13 cellular contexts compared by ENCODE assay signal in genomic region chr11:105202844-105203548, GRCh38.
DNase-seq lines count a peak whose midpoint lies in the region; ATAC-seq lines count a peak whose summit lies in the region.
"Had no signal": no experiment of that assay in that cellular context is flagged by ENCODE, and none has a peak within 500 bp of the region (broad histone marks: within the 10 kb centered on the region; RNA-seq: fewer than 3 reads in every experiment).

No MANE protein-coding gene starts in this region.

- H3K9me3 Mint-ChIP-seq in activated CD8-positive, alpha-beta T cell treated with anti-CD3 and anti-CD28 coated beads, Interleukin-2, amount 10 ng/mL, durations not matched to agents 7 days and 5 days (ENCODE audit: insufficient read depth), result no peaks in the 10 kb centered on the region

- H3K27me3 Mint-ChIP-seq in activated CD8-positive, alpha-beta T cell treated with anti-CD3 and anti-CD28 coated beads, Interleukin-2, amount 10 ng/mL, durations not matched to agents 7 days and 5 days (ENCODE audit: low read depth), result no peaks in the 10 kb centered on the region

- H3K27ac Mint-ChIP-seq in activated CD8-positive, alpha-beta T cell treated with anti-CD3 and anti-CD28 coated beads, Interleukin-2, amount 10 ng/mL, durations not matched to agents 7 days and 5 days, result no peak overlapping the region

- peak; percentile 41 for DNase-seq in A172 (ENCODE audit: low spot score)
- DNase-seq in KG1 (lab: John Stamatoyannopoulos, UW), result peak; percentile 30
- DNase-seq in activated CD8-positive, alpha-beta T cell treated with anti-CD3 and anti-CD28 coated beads, Interleukin-2, amount 10 ng/mL, durations not matched to agents 7 days and 5 days, result peak; percentile 34
- DNase-seq in kidney glomerular epithelial cell (lab: John Stamatoyannopoulos, UW), result peak; percentile 46
- no peak for DNase-seq in NCI-H1694 (lab: John Stamatoyannopoulos, UW)
- DNase-seq: DMS79 treated with DMSO at 0.1 percent for 48 hours, GM23248, NCI-H1092 treated with DMSO at 0.1 percent for 48 hours, NCI-H526, Right ventricle myocardium superior had no signal

- peak; percentile 58 for ATAC-seq in activated CD8-positive, alpha-beta T cell treated with anti-CD3 and anti-CD28 coated beads, Interleukin-2, amount 10 ng/mL, durations not matched to agents 7 days and 5 days
- ATAC-seq in HG03280 (IDR thresholded peaks at IDR 0.05; ENCODE audit: unreplicated experiment) (no peak), HG03095 (IDR thresholded peaks at IDR 0.05; ENCODE audit: unreplicated experiment) (no peak), HG03571 (IDR thresholded peaks at IDR 0.05; ENCODE audit: unreplicated experiment) (no peak)

- H3K36me3 Mint-ChIP-seq in activated CD8-positive, alpha-beta T cell treated with anti-CD3 and anti-CD28 coated beads, Interleukin-2, amount 10 ng/mL, durations not matched to agents 7 days and 5 days (ENCODE audit: low read depth), result no peaks in the 10 kb centered on the region

- H3K4me1 Mint-ChIP-seq in activated CD8-positive, alpha-beta T cell treated with anti-CD3 and anti-CD28 coated beads, Interleukin-2, amount 10 ng/mL, durations not matched to agents 7 days and 5 days (ENCODE audit: low read depth), result peaks cover 15% of the 10 kb centered on the region

- POLR2A ChIA-PET in activated CD8-positive, alpha-beta T cell treated with anti-CD3 and anti-CD28 coated beads, Interleukin-2, amount 10 ng/mL, durations not matched to agents 7 days and 5 days (lab: Charles Lee), result no interaction called here

- CTCF ChIA-PET in activated CD8-positive, alpha-beta T cell treated with anti-CD3 and anti-CD28 coated beads, Interleukin-2, amount 10 ng/mL, durations not matched to agents 7 days and 5 days (lab: Charles Lee), result no interaction called here

- H3K4me3 Mint-ChIP-seq in activated CD8-positive, alpha-beta T cell treated with anti-CD3 and anti-CD28 coated beads, Interleukin-2, amount 10 ng/mL, durations not matched to agents 7 days and 5 days, result no peak overlapping the region
